Comparison of ENCODE assay signal across 8 cellular contexts in genomic region chr2:226799211-226799975, GRCh38. TPM values are rescaled to one million over a fixed set of nuclear protein-coding genes. Genes with fewer than 3 reads are reported as not detected.
A peak's percentile ranks its signal among the peaks of the same experiment; 100 is the strongest.
DNase-seq lines count a peak whose midpoint lies in the region; ATAC-seq and TF ChIP-seq lines count a peak whose summit lies in the region.

IRS1 (minus strand) TSS chr2:226799820; CDS start chr2:226798738, 1,082 bp downstream.

- H3K9me3 Mint-ChIP-seq in activated CD4-positive, alpha-beta memory T cell treated with anti-CD3 and anti-CD28 coated beads for 36 hours: no peaks in the 10 kb centered on the region
- H3K9me3 Mint-ChIP-seq in effector memory CD8-positive, alpha-beta T cell: no peaks in the 10 kb centered on the region
- no peaks in the 10 kb centered on the region for H3K9me3 Mint-ChIP-seq in memory B cell

- H3K4me1 Mint-ChIP-seq in activated CD4-positive, alpha-beta memory T cell treated with anti-CD3 and anti-CD28 coated beads for 36 hours (ENCODE audit: low read depth): peaks cover 24% of the 10 kb centered on the region
- H3K4me1 Mint-ChIP-seq in effector memory CD8-positive, alpha-beta T cell (ENCODE audit: low read depth in 2 of 2): peaks cover 10 to 17% of the 10 kb centered on the region in 2 donors
- peaks cover 16% of the 10 kb centered on the region for H3K4me1 Mint-ChIP-seq in memory B cell

- POLR2A ChIA-PET in AG04450 (lab: Yijun Ruan, JAX): interaction anchor here (0.6 to 2.2 kb wide), 11 partner anchors 9 to 797 kb away, joined by 3 to 11 read pairs (median 4); no protein-coding TSS in a partner anchor
- POLR2A ChIA-PET in activated CD4-positive, alpha-beta memory T cell treated with anti-CD3 and anti-CD28 coated beads for 36 hours (lab: Charles Lee): interaction anchor here (0.9 to 2.4 kb wide), 3 partner anchors 10 to 63 kb away, joined by 3 to 11 read pairs (median 3); partner anchors contain the start of gene RHBDD1

- no peaks in the 10 kb centered on the region for H3K27me3 ChIP-seq in AG04450 (ENCODE audit: control insufficient read depth, insufficient read depth, low read length)

- H3K27ac Mint-ChIP-seq in activated CD4-positive, alpha-beta memory T cell treated with anti-CD3 and anti-CD28 coated beads for 36 hours: peak within 1 kb of the TSS; percentile 38
- H3K27ac Mint-ChIP-seq in effector memory CD8-positive, alpha-beta T cell: peak within 1 kb of the TSS in 1 of 2 donors; percentile 79
- peak within 1 kb of the TSS; percentile 38 for H3K27ac Mint-ChIP-seq in memory B cell

- peaks cover 13% of the 10 kb centered on the region for H3K27me3 Mint-ChIP-seq in activated CD4-positive, alpha-beta memory T cell treated with anti-CD3 and anti-CD28 coated beads for 36 hours
- H3K27me3 Mint-ChIP-seq in effector memory CD8-positive, alpha-beta T cell: peaks cover 14 to 23% of the 10 kb centered on the region in 2 donors
- peaks cover 2% of the 10 kb centered on the region for H3K27me3 Mint-ChIP-seq in memory B cell

- peak within 1 kb of the TSS; percentile 91 for H3K4me3 ChIP-seq in AG04450 (ENCODE audit: low read depth, low read length)

- intact Hi-C loops in activated CD4-positive, alpha-beta memory T cell treated with anti-CD3 and anti-CD28 coated beads for 36 hours (cut with micrococcal nuclease): loop anchor here (1.0 to 10.0 kb wide), 3 partner anchors 8 to 1875 kb away; partner anchors contain the start of gene RHBDD1

- ATAC-seq in GM18858 (IDR thresholded peaks at IDR 0.05; ENCODE audit: unreplicated experiment): peak; percentile 24
- peak; percentile 36 for ATAC-seq in HG03064 (IDR thresholded peaks at IDR 0.05; ENCODE audit: low read depth, unreplicated experiment)
- ATAC-seq in effector memory CD8-positive, alpha-beta T cell (replicated peaks): peak; percentile 66
- peak; percentile 51 for ATAC-seq in memory B cell (ENCODE audit: low read depth)

- CTCF ChIA-PET in AG04450 (lab: Charles Lee): interaction anchor here (0.6 to 7.2 kb wide), 14 partner anchors 44 to 1133 kb away, joined by 3 to 105 read pairs (median 4); no protein-coding TSS in a partner anchor
- CTCF ChIA-PET in activated CD4-positive, alpha-beta memory T cell treated with anti-CD3 and anti-CD28 coated beads for 36 hours (lab: Charles Lee): interaction anchor here (0.6 to 6.5 kb wide), 21 partner anchors 10 to 1137 kb away, joined by 3 to 53 read pairs (median 4); no protein-coding TSS in a partner anchor

- H3K9me3 ChIP-seq in AG04450 (ENCODE audit: control insufficient read depth, insufficient read depth, low read length): peaks cover 14% of the 10 kb centered on the region; the same call in 1 of the 2 replicates

- peak within 1 kb of the TSS; percentile 89 for H3K27ac ChIP-seq in AG04450 (ENCODE audit: low read depth, low read length)

- H3K36me3 Mint-ChIP-seq in activated CD4-positive, alpha-beta memory T cell treated with anti-CD3 and anti-CD28 coated beads for 36 hours: no peaks in the 10 kb centered on the region
- H3K36me3 Mint-ChIP-seq in effector memory CD8-positive, alpha-beta T cell (ENCODE audit: insufficient read depth): no peaks in the 10 kb centered on the region
- H3K36me3 Mint-ChIP-seq in memory B cell: no peaks in the 10 kb centered on the region

- TF ChIP-seq CTCF in AG04450 (IDR thresholded peaks at IDR 0.05; ENCODE audit: low read depth, low read length): 0 out of 2 replicates have a peak, but pooled peaks have one; percentile 22

- DNase-seq in AG04450 (ENCODE audit: low read depth, low spot score): no peak
- DNase-seq in NCI-H345 treated with DMSO at 0.1 percent for 48 hours (lab: John Stamatoyannopoulos, UW; ENCODE audit: unreplicated experiment): peak; percentile 55
- peak; percentile 74 for DNase-seq in activated CD4-positive, alpha-beta memory T cell treated with anti-CD3 and anti-CD28 coated beads for 36 hours
- peak; percentile 40 to 42 (median 41) for DNase-seq in effector memory CD8-positive, alpha-beta T cell
- peak in 1 of 2 donors; percentile 64 for DNase-seq in memory B cell (ENCODE audit: low spot score in 2 of 2)
- DNase-seq in stimulated activated CD8-positive, alpha-beta memory T cell treated with anti-CD3 and anti-CD28 coated beads, Interleukin-15, amount 100 ng/mL, for 48 hours (ENCODE audit: low read depth in 2 of 2): peak; percentile 58 to 65

- peak within 1 kb of the TSS; percentile 80 for H3K4me3 Mint-ChIP-seq in activated CD4-positive, alpha-beta memory T cell treated with anti-CD3 and anti-CD28 coated beads for 36 hours
- H3K4me3 Mint-ChIP-seq in effector memory CD8-positive, alpha-beta T cell: peak within 1 kb of the TSS; percentile 81 to 83
- H3K4me3 Mint-ChIP-seq in memory B cell: peak within 1 kb of the TSS; percentile 91

RNA-seq across cellular contexts. Expression of gene IRS1, which starts in this region (rescaled TPM):
- polyA plus RNA-seq in AG04450 (2011; rRNA removed): 32.9 and 36.6 TPM in 2 replicates
- polyA minus RNA-seq in AG04450 (2011; rRNA and poly(A)+ RNA removed): 68.0 and 68.9 TPM in 2 replicates
- 1 to 10 TPM; 2.0 to 2.1 TPM for total RNA-seq in activated CD4-positive, alpha-beta memory T cell treated with anti-CD3 and anti-CD28 coated beads for 36 hours
